Comparison of ENCODE assay signal across 1 cellular context in genomic region chr19:1861599-1862031, GRCh38.
TF ChIP-seq lines count a peak whose summit lies in the region.

No MANE protein-coding gene starts in this region.

TF ChIP-seq in SK-N-SH treated with all-trans-retinoic acid at 6 μM for 48 hours, 23 proteins besides CTCF, POLR2A, EP300 and RAD21 (continued from another document):
- TF ChIP-seq TSHZ2 (CRISPR knock-in tag; IDR thresholded peaks at IDR 0.05), result no peak
- no peak for TF ChIP-seq ARNTL (CRISPR knock-in tag; IDR thresholded peaks at IDR 0.05; ENCODE audit: borderline replicate concordance, low read depth)
- no peak for TF ChIP-seq ZFP3 (CRISPR knock-in tag; IDR thresholded peaks at IDR 0.05)
- no peak for TF ChIP-seq SNAI2 (CRISPR knock-in tag; IDR thresholded peaks at IDR 0.05)
- no peak for TF ChIP-seq ZNF70 (CRISPR knock-in tag; IDR thresholded peaks at IDR 0.05)
- no peak for TF ChIP-seq PPARA (CRISPR knock-in tag; IDR thresholded peaks at IDR 0.05; ENCODE audit: borderline replicate concordance)
- no peak for TF ChIP-seq CSDC2 (CRISPR knock-in tag; IDR thresholded peaks at IDR 0.05)
- TF ChIP-seq POU6F1 (CRISPR knock-in tag; IDR thresholded peaks at IDR 0.05; ENCODE audit: borderline replicate concordance, low read depth), result no peak
- TF ChIP-seq ZNF8 (CRISPR knock-in tag; IDR thresholded peaks at IDR 0.05), result no peak
- TF ChIP-seq PATZ1 (CRISPR knock-in tag; IDR thresholded peaks at IDR 0.05; ENCODE audit: borderline replicate concordance), result no peak
- TF ChIP-seq TCF4 (CRISPR knock-in tag; IDR thresholded peaks at IDR 0.05; ENCODE audit: borderline replicate concordance), result no peak
- TF ChIP-seq CSRNP3 (CRISPR knock-in tag; IDR thresholded peaks at IDR 0.05), result no peak
